Comparison of ENCODE assay signal across 16 cellular contexts in genomic region chr1:63904826-63905225, GRCh38.
"Had no signal": no experiment of that assay in that cellular context is flagged by ENCODE, and none has a peak within 500 bp of the region (broad histone marks: within the 10 kb centered on the region; RNA-seq: fewer than 3 reads in every experiment).

No MANE protein-coding gene starts in this region.

- H3K27ac Mint-ChIP-seq: activated B cell treated with CpG ODN at 0.5 μM for 24 hours; activated CD4-positive, alpha-beta T cell treated with anti-CD3 and anti-CD28 coated beads, Interleukin-2, amount 10 ng/mL, durations not matched to agents 7 days and 5 days; activated naive CD4-positive, alpha-beta T cell treated with anti-CD3 and anti-CD28 coated beads, Interleukin-2, amount 10 ng/mL, durations not matched to agents 7 days and 5 days; activated T-helper 17 cell treated with anti-CD3 and anti-CD28 coated beads, Interleukin-2, amount 50 U/mL, for 72 hours; memory B cell had no signal

- DNase-seq: activated B cell treated with CpG ODN at 0.5 μM for 24 hours; activated CD4-positive, alpha-beta T cell treated with anti-CD3 and anti-CD28 coated beads, Interleukin-2, amount 10 ng/mL, durations not matched to agents 7 days and 5 days; activated CD8-positive, alpha-beta memory T cell treated with anti-CD3 and anti-CD28 coated beads for 24 hours; activated naive CD4-positive, alpha-beta T cell treated with anti-CD3 and anti-CD28 coated beads, Interleukin-2, amount 10 ng/mL, durations not matched to agents 7 days and 5 days; caudate nucleus; cortex of kidney; effector memory CD4-positive, alpha-beta T cell; kidney; left ventricle myocardium inferior; tibial artery had no signal

- H3K4me3 ChIP-seq: gastroesophageal sphincter, hepatocyte, left ventricle myocardium inferior, tibial artery had no signal

- H3K4me2 ChIP-seq: hepatocyte had no signal

- H3K4me1 Mint-ChIP-seq: activated CD4-positive, alpha-beta T cell treated with anti-CD3 and anti-CD28 coated beads, Interleukin-2, amount 10 ng/mL, durations not matched to agents 7 days and 5 days; activated naive CD4-positive, alpha-beta T cell treated with anti-CD3 and anti-CD28 coated beads, Interleukin-2, amount 10 ng/mL, durations not matched to agents 7 days and 5 days; activated T-helper 17 cell treated with anti-CD3 and anti-CD28 coated beads, Interleukin-2, amount 50 U/mL, for 72 hours had no signal

- H3K36me3 Mint-ChIP-seq: activated naive CD4-positive, alpha-beta T cell treated with anti-CD3 and anti-CD28 coated beads, Interleukin-2, amount 10 ng/mL, durations not matched to agents 7 days and 5 days; memory B cell had no signal

- H3K27ac ChIP-seq: epithelial cell of prostate, gastroesophageal sphincter, hepatocyte, left ventricle myocardium inferior, parathyroid adenoma, tibial artery had no signal

- H2AFZ ChIP-seq: hepatocyte, parathyroid adenoma had no signal

- H3K9me3 Mint-ChIP-seq: activated B cell treated with CpG ODN at 0.5 μM for 24 hours; activated CD4-positive, alpha-beta T cell treated with anti-CD3 and anti-CD28 coated beads, Interleukin-2, amount 10 ng/mL, durations not matched to agents 7 days and 5 days; activated naive CD4-positive, alpha-beta T cell treated with anti-CD3 and anti-CD28 coated beads, Interleukin-2, amount 10 ng/mL, durations not matched to agents 7 days and 5 days; activated T-helper 17 cell treated with anti-CD3 and anti-CD28 coated beads, Interleukin-2, amount 50 U/mL, for 72 hours; memory B cell had no signal

- ATAC-seq: activated T-helper 17 cell treated with anti-CD3 and anti-CD28 coated beads, Interleukin-2, amount 50 U/mL, for 72 hours; gastroesophageal sphincter had no signal

- H3K79me2 ChIP-seq: parathyroid adenoma had no signal

- H3K4me3 Mint-ChIP-seq: activated B cell treated with CpG ODN at 0.5 μM for 24 hours; activated CD4-positive, alpha-beta T cell treated with anti-CD3 and anti-CD28 coated beads, Interleukin-2, amount 10 ng/mL, durations not matched to agents 7 days and 5 days; activated naive CD4-positive, alpha-beta T cell treated with anti-CD3 and anti-CD28 coated beads, Interleukin-2, amount 10 ng/mL, durations not matched to agents 7 days and 5 days; activated T-helper 17 cell treated with anti-CD3 and anti-CD28 coated beads, Interleukin-2, amount 50 U/mL, for 72 hours; memory B cell had no signal

- H3K9me3 ChIP-seq: gastroesophageal sphincter, left ventricle myocardium inferior, tibial artery had no signal

- H3K9ac ChIP-seq: parathyroid adenoma had no signal

- H3K27me3 ChIP-seq: gastroesophageal sphincter, hepatocyte, tibial artery had no signal

- H3K36me3 ChIP-seq: gastroesophageal sphincter, left ventricle myocardium inferior, tibial artery had no signal

- H3K27me3 Mint-ChIP-seq: activated CD4-positive, alpha-beta T cell treated with anti-CD3 and anti-CD28 coated beads, Interleukin-2, amount 10 ng/mL, durations not matched to agents 7 days and 5 days had no signal
